ENCODE assay signal across 8 cellular contexts in genomic region chr19:42113641-42114348, GRCh38. TPM values are rescaled to one million over a fixed set of nuclear protein-coding genes. Genes with fewer than 3 reads are reported as not detected.
DNase-seq lines count a peak whose midpoint lies in the region; ATAC-seq, FAIRE-seq and TF ChIP-seq lines count a peak whose summit lies in the region.

No MANE protein-coding gene starts in this region.

- H3K36me3 Mint-ChIP-seq in IgD-negative memory B cell (no peaks in the 10 kb centered on the region), T-cell (peaks cover 32% of the 10 kb centered on the region)

- peaks cover 0 to 34% (median 5%) of the 10 kb centered on the region in 12 donors for H3K4me1 ChIP-seq in heart left ventricle

- no peaks in the 10 kb centered on the region for H3K27me3 Mint-ChIP-seq in IgD-negative memory B cell
- H3K27me3 Mint-ChIP-seq in T-cell: no peaks in the 10 kb centered on the region

- CTCF ChIA-PET in T-cell (lab: Charles Lee): interaction anchor here in 1 of 2 donors (0.6 kb wide), 1 partner anchor 51 kb away, joined by 6 read pairs; no protein-coding TSS in a partner anchor

- WGBS in heart left ventricle, 4 donors: 31 to 40% (median 33%) methylated on average over 10 of the region's 10 CpGs

- ATAC-seq in GM19395 (IDR thresholded peaks at IDR 0.05; ENCODE audit: unreplicated experiment) (peak; percentile 60), T-cell (replicated peaks in 1 of 4) (no peak), heart left ventricle (peak in 3 of 4 donors; percentile 72 to 84 (median 76))

- H3K9me3 Mint-ChIP-seq in IgD-negative memory B cell (no peaks in the 10 kb centered on the region), T-cell (no peaks in the 10 kb centered on the region)

- H3K36me3 ChIP-seq in heart left ventricle: peaks cover 0 to 22% (median 0%) of the 10 kb centered on the region in 9 donors

- no peaks in the 10 kb centered on the region for H3K27me3 ChIP-seq in heart left ventricle

- POLR2A ChIA-PET in T-cell (lab: Charles Lee): no interaction called here

- DNase-seq in DMS 273 (lab: John Stamatoyannopoulos, UW; ENCODE audit: unreplicated experiment) (peak; percentile 89), T-cell (no peak), heart left ventricle (peak in 2 of 5 donors; percentile 32 to 56), urothelium cell line (ENCODE audit: low spot score) (peak; percentile 87), GDM1 (lab: John Stamatoyannopoulos, UW) (no peak)
- no peak for DNase-seq in NK-92 treated with Interleukin-12 subunit alpha and Interleukin-12 subunit beta, amount 100 ng/mL, for 24 hours (lab: John Stamatoyannopoulos, UW)

- TF ChIP-seq CTCF in heart left ventricle (IDR thresholded peaks at IDR 0.05): no peak

- peak overlapping the region in 3 of 12 donors; percentile 11 to 58 (median 16) for H3K27ac ChIP-seq in heart left ventricle

- intact Hi-C loops in heart left ventricle (cut with DNase I): no loop called here

- peak overlapping the region; percentile 31 to 93 (median 80) for H3K4me3 Mint-ChIP-seq in IgD-negative memory B cell
- H3K4me3 Mint-ChIP-seq in T-cell: no peak overlapping the region

- peak; percentile 88 for FAIRE-seq in urothelium cell line (lab: Jason Lieb, UNC)

- H3K4me1 Mint-ChIP-seq in IgD-negative memory B cell: peaks cover 43 to 78% (median 73%) of the 10 kb centered on the region in 3 donors
- H3K4me1 Mint-ChIP-seq in T-cell: peaks cover 9 to 34% (median 19%) of the 10 kb centered on the region in 3 donors

- H3K4me3 ChIP-seq in heart left ventricle: no peak overlapping the region

- H3K27ac Mint-ChIP-seq in IgD-negative memory B cell: peak overlapping the region; percentile 88 to 97 (median 96)
- H3K27ac Mint-ChIP-seq in T-cell: peak overlapping the region; percentile 58 to 83

- H3K9me3 ChIP-seq in heart left ventricle: no peaks in the 10 kb centered on the region

- no peak for TF ChIP-seq POLR2A in heart left ventricle (IDR thresholded peaks at IDR 0.05)

RNA-seq across cellular contexts. Expression of gene POU2F2, which starts 18.5 kb away (rescaled TPM):
- polyA plus RNA-seq in IgD-negative memory B cell (89.1 TPM), heart left ventricle (under 1 TPM; 0.61 to 0.69 TPM)
- total RNA-seq in T-cell (10 to 100 TPM; 27.9 to 71.7 (median 59.5) TPM), heart left ventricle (10 to 100 TPM in 1 of 9 donors, 1 to 10 TPM in 1, under 1 TPM in 7; 0.16 to 10.1 (median 0.50) TPM)

RNA-seq across cellular contexts. Expression of gene ZNF574, which starts 37.8 kb away (rescaled TPM):
- polyA plus RNA-seq in IgD-negative memory B cell: 24.8 TPM
- total RNA-seq in T-cell: 10 to 100 TPM; 18.4 to 27.4 (median 26.6) TPM
- total RNA-seq in heart left ventricle: 10 to 100 TPM in 3 of 9 donors, 1 to 10 TPM in 6; 6.3 to 17.7 (median 8.8) TPM
- polyA plus RNA-seq in heart left ventricle: 1 to 10 TPM; 5.1 to 6.9 TPM

RNA-seq across cellular contexts. Expression of gene GRIK5, which starts 43.8 kb away (rescaled TPM):
- polyA plus RNA-seq in IgD-negative memory B cell (not detected), heart left ventricle (under 1 TPM; 0.28 to 0.72 TPM)
- total RNA-seq in T-cell (1 to 10 TPM in 3 of 5 donors, under 1 TPM in 2; 0.26 to 1.5 (median 1.3) TPM), heart left ventricle (1 to 10 TPM; 1.4 to 9.0 (median 3.6) TPM)

Comparison
In these comparisons a context has a peak if more than half of its experiments do, and no peak if none do; other contexts are left out.
1. DNase-seq: peak in DMS 273 (single experiment) and urothelium cell line (single experiment); none in T-cell (0 of 34), GDM1 (single experiment) and NK-92 treated with Interleukin-12 subunit alpha and Interleukin-12 subunit beta, amount 100 ng/mL, for 24 hours (single experiment).
2. ATAC-seq: peak in GM19395 (single experiment) and heart left ventricle (3 of 4); none in T-cell (0 of 4).
3. H3K4me3 Mint-ChIP-seq: peak in IgD-negative memory B cell (4 of 4); none in T-cell (0 of 3).